Comparison of ENCODE assay signal across 8 cellular contexts in the genomic region with DNA sequence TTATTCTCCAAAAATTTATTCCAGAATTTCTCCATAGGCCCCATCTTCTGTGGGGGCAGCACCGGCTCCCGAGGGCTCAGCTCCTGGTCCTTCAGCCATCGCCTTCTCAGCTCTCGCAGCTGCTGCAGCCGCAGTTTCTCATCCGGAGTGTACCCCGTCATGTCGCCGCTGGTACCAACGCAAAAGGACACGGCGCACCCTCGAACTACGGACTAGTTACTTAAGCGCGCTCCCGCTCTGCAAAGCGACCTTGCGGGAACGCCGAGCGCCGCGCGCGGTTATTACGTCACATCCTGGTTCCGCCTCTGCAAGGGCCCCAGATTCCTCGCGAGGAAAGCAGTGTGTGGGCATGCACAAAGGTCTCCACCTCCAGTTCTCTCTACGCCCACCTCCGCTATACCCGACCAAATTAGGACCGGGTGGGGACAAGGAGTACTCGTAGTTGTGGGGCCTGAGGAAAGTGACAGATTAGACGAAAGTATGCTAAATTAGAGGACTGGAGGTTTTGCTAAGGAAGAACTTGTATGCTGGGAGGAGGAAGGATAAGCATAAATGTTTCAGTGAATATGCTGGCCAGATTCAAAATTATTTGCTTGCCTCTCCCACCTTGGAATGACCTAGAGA. TPM values are rescaled to one million over a fixed set of nuclear protein-coding genes. Genes with fewer than 3 reads are reported as not detected.
DNase-seq lines count a peak whose midpoint lies in the region; ATAC-seq and TF ChIP-seq lines count a peak whose summit lies in the region.

A gene (minus strand): TSS at position 260 of the 624 bp plus-strand sequence. CDS start 99 bp downstream, at position 161.

- DNase-seq in CD14-positive monocyte (ENCODE audit: low spot score) = peak; percentile 89
- peak; percentile 59 for DNase-seq in NCI-H82 treated with DMSO at 0.1 percent for 48 hours (lab: John Stamatoyannopoulos, UW; ENCODE audit: unreplicated experiment)
- DNase-seq in activated CD4-positive, alpha-beta memory T cell treated with anti-CD3 and anti-CD28 coated beads for 36 hours = peak; percentile 98
- peak; percentile 91 to 96 (median 94) for DNase-seq in dorsolateral prefrontal cortex
- peak; percentile 91 to 98 for DNase-seq in lower leg skin (ENCODE audit: low spot score in 2 of 2)
- DNase-seq in stimulated activated CD4-positive, alpha-beta T cell treated with anti-CD3 and anti-CD28 coated beads, Interleukin-4, amount 100 ng/mL, for 48 hours (ENCODE audit: low read depth in 2 of 2) = peak; percentile 93 to 94

- CTCF ChIA-PET in activated CD4-positive, alpha-beta memory T cell treated with anti-CD3 and anti-CD28 coated beads for 36 hours (lab: Charles Lee) = interaction anchor here (1.1 to 4.0 kb wide), 12 partner anchors 8 to 194 kb away, joined by 3 to 147 read pairs (median 10); a partner anchor contains a TSS

- TF ChIP-seq POLR2A in lower leg skin (IDR thresholded peaks at IDR 0.05) = no peak

- peaks cover 0 to 7% (median 6%) of the 10 kb centered on the region in 3 donors for H3K27me3 Mint-ChIP-seq in CD14-positive monocyte (ENCODE audit: low read depth in 3 of 3)
- H3K27me3 Mint-ChIP-seq in activated CD4-positive, alpha-beta memory T cell treated with anti-CD3 and anti-CD28 coated beads for 36 hours = no peaks in the 10 kb centered on the region

- H3K36me3 Mint-ChIP-seq in CD14-positive monocyte = peaks cover 10 to 11% of the 10 kb centered on the region in 2 donors
- H3K36me3 Mint-ChIP-seq in activated CD4-positive, alpha-beta memory T cell treated with anti-CD3 and anti-CD28 coated beads for 36 hours = peaks cover 11% of the 10 kb centered on the region

- peak within 1 kb of the TSS; percentile 54 to 97 (median 90) for H3K27ac ChIP-seq in dorsolateral prefrontal cortex

- peak within 1 kb of the TSS; percentile 96 to 98 for H3K4me3 Mint-ChIP-seq in CD14-positive monocyte
- H3K4me3 Mint-ChIP-seq in activated CD4-positive, alpha-beta memory T cell treated with anti-CD3 and anti-CD28 coated beads for 36 hours = peak within 1 kb of the TSS; percentile 98

- intact Hi-C loops in CD14-positive monocyte (cut with micrococcal nuclease) = loop anchor here (2.0 to 10.0 kb wide), 4 partner anchors 48 to 429 kb away; a partner anchor contains a TSS
- intact Hi-C loops in activated CD4-positive, alpha-beta memory T cell treated with anti-CD3 and anti-CD28 coated beads for 36 hours (cut with micrococcal nuclease) = loop anchor here (1.0 to 5.0 kb wide), 8 partner anchors 21 to 589 kb away; a partner anchor contains a TSS
- intact Hi-C loops in dorsolateral prefrontal cortex (cut with DNase I) = loop anchor here (1.0 to 10.0 kb wide), 5 partner anchors 21 to 428 kb away; a partner anchor contains a TSS
- intact Hi-C loops in lower leg skin (cut with DNase I; ENCODE audit: low total_unique reads) = no loop called here

- H3K4me3 ChIP-seq in dorsolateral prefrontal cortex (peak within 1 kb of the TSS; percentile 62 to 100 (median 90)), lower leg skin (ENCODE audit: low read depth, poor library complexity, severe bottlenecking) (peak within 1 kb of the TSS; percentile 77)

- H3K27ac Mint-ChIP-seq in CD14-positive monocyte = peak within 1 kb of the TSS; percentile 84 to 98 (median 97)
- peak within 1 kb of the TSS; percentile 95 for H3K27ac Mint-ChIP-seq in activated CD4-positive, alpha-beta memory T cell treated with anti-CD3 and anti-CD28 coated beads for 36 hours

- peaks cover 22% of the 10 kb centered on the region for H3K4me1 Mint-ChIP-seq in CD14-positive monocyte
- H3K4me1 Mint-ChIP-seq in activated CD4-positive, alpha-beta memory T cell treated with anti-CD3 and anti-CD28 coated beads for 36 hours (ENCODE audit: low read depth) = peaks cover 27% of the 10 kb centered on the region

- peak; percentile 85 for ATAC-seq in GM19438 (IDR thresholded peaks at IDR 0.05; ENCODE audit: low read depth, unreplicated experiment)
- ATAC-seq in HG03575 (IDR thresholded peaks at IDR 0.05; ENCODE audit: extremely low read depth, insufficient number of reproducible peaks, low FRiP score, unreplicated experiment) = peak; percentile 75

- POLR2A ChIA-PET in activated CD4-positive, alpha-beta memory T cell treated with anti-CD3 and anti-CD28 coated beads for 36 hours (lab: Charles Lee) = interaction anchor here (1.3 to 3.1 kb wide), 5 partner anchors 10 to 194 kb away, joined by 5 to 20 read pairs (median 7); a partner anchor contains a TSS

- 0% methylated on average over 36 of the region's 36 CpGs for WGBS in lower leg skin, 2 donors

- H3K9me3 Mint-ChIP-seq in CD14-positive monocyte = no peaks in the 10 kb centered on the region
- no peaks in the 10 kb centered on the region for H3K9me3 Mint-ChIP-seq in activated CD4-positive, alpha-beta memory T cell treated with anti-CD3 and anti-CD28 coated beads for 36 hours

- TF ChIP-seq CTCF in CD14-positive monocyte (IDR thresholded peaks at IDR 0.05) = no peak
- peak in 22 of 56 donors; percentile 6 to 41 (median 24) for TF ChIP-seq CTCF in dorsolateral prefrontal cortex (IDR thresholded peaks at IDR 0.05 in 54 of 56, conservative IDR thresholded peaks at IDR 0.05 in 2 of 56; ENCODE audit: low read depth in 1 of 56, partially characterized antibody in 56 of 56)
- TF ChIP-seq CTCF in lower leg skin (IDR thresholded peaks at IDR 0.05) = no peak

- no peaks in the 10 kb centered on the region for H3K27me3 ChIP-seq in dorsolateral prefrontal cortex

RNA-seq across cellular contexts. Expression of the gene that starts here (rescaled TPM):
- polyA plus RNA-seq in CD14-positive monocyte = 10 to 100 TPM; 77.6 to 88.2 TPM
- total RNA-seq in activated CD4-positive, alpha-beta memory T cell treated with anti-CD3 and anti-CD28 coated beads for 36 hours = 10 to 100 TPM; 75.7 to 77.1 TPM
- total RNA-seq in dorsolateral prefrontal cortex (10 to 100 TPM; 21.1 to 76.9 (median 49.9) TPM), lower leg skin (10 to 100 TPM; 24.5 to 34.5 (median 26.4) TPM)

Comparison
In these comparisons a context has a peak if more than half of its experiments do, and no peak if none do; other contexts are left out.
1. Peak in every context shown above with its lines: DNase-seq, ATAC-seq, H3K4me3 ChIP-seq and H3K27ac ChIP-seq.